Comparison of ENCODE assay signal across 14 cellular contexts in the genomic region with DNA sequence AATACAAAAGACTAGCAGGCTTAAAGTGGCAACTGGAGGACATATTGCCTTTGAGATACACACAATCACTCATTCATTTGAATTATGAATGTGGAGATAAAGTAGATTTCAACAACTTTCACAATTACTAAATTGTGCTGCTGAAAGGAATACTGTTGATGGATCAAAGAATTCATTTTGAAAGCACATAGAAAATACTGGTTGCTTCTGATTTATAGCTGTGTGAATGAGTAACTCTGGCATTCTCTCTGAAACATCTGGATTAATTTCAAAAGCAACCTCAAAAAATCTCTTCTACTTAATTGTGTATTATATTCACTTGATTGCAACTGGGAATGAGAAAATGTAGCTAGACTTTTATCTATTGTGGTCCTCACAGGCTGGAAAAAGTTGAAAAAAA.
DNase-seq lines count a peak whose midpoint lies in the region; ATAC-seq, FAIRE-seq and TF ChIP-seq lines count a peak whose summit lies in the region.
"Had no signal": no experiment of that assay in that cellular context is flagged by ENCODE, and none has a peak within 500 bp of the region (broad histone marks: within the 10 kb centered on the region; RNA-seq: fewer than 3 reads in every experiment).

No MANE protein-coding gene starts in this region.

- H3K36me3 ChIP-seq in right lobe of liver (no peaks in the 10 kb centered on the region), testis (ENCODE audit: low read depth, missing control alignments) (no peaks in the 10 kb centered on the region)
- H3K36me3 ChIP-seq: HAP-1 had no signal

- no peak for ATAC-seq in right lobe of liver
- no peak for ATAC-seq in GM21447 (IDR thresholded peaks at IDR 0.05; ENCODE audit: unreplicated experiment)
- ATAC-seq: GM12878 had no signal

- in situ Hi-C loops in astrocyte of the cerebellum (cut with HindIII; ENCODE audit: low sequenced_read_pairs): no loop called here

- TF ChIP-seq CTCF in astrocyte of the cerebellum (IDR thresholded peaks at IDR 0.05; ENCODE audit: low read depth, low read length, missing control alignments): no peak
- no peak for TF ChIP-seq CTCF in fibroblast of villous mesenchyme (IDR thresholded peaks at IDR 0.05; ENCODE audit: insufficient read depth, low read depth, low read length)
- TF ChIP-seq CTCF in right lobe of liver (IDR thresholded peaks at IDR 0.05): no peak
- no peak for TF ChIP-seq CTCF in testis (IDR thresholded peaks at IDR 0.05)

- no peak overlapping the region for H3K27ac ChIP-seq in right lobe of liver
- no peak overlapping the region for H3K27ac ChIP-seq in testis

- H3K4me1 ChIP-seq in right lobe of liver: peaks cover 0 to 12% (median 0%) of the 10 kb centered on the region in 4 donors
- no peaks in the 10 kb centered on the region for H3K4me1 ChIP-seq in testis
- H3K4me1 ChIP-seq: HAP-1 had no signal

- TF ChIP-seq POLR2A in H54 (IDR thresholded peaks at IDR 0.05; ENCODE audit: low read depth, low read length) (no peak), right lobe of liver (IDR thresholded peaks at IDR 0.05) (no peak), testis (IDR thresholded peaks at IDR 0.05) (no peak)

- H3K27me3 ChIP-seq in right lobe of liver (no peaks in the 10 kb centered on the region), testis (no peaks in the 10 kb centered on the region)

- intact Hi-C loops in right lobe of liver (cut with DNase I) (no loop called here), testis (cut with DNase I; ENCODE audit: low total_unique reads) (no loop called here)

- DNase-seq in H54 (ENCODE audit: insufficient read length, low spot score) (no peak), astrocyte of the cerebellum (ENCODE audit: low read depth) (peak; percentile 44), fibroblast of villous mesenchyme (ENCODE audit: low read depth) (peak; percentile 12), right lobe of liver (no peak), testis (no peak)
- DNase-seq: C1 segment of cervical spinal cord; CD4-positive, alpha-beta T cell; DMS79; GOT3; IMR-90 had no signal

- FAIRE-seq in H54 (lab: Jason Lieb, UNC): peak; percentile 83
- FAIRE-seq: GM12878, GM18507 had no signal

- H3K9me3 ChIP-seq in right lobe of liver: no peaks in the 10 kb centered on the region
- no peaks in the 10 kb centered on the region for H3K9me3 ChIP-seq in testis
- H3K9me3 ChIP-seq: HAP-1 had no signal

- no peak overlapping the region for H3K4me3 ChIP-seq in astrocyte of the cerebellum (ENCODE audit: low read depth, low read length)
- no peak overlapping the region for H3K4me3 ChIP-seq in fibroblast of villous mesenchyme (ENCODE audit: low read depth, low read length)
- H3K4me3 ChIP-seq in right lobe of liver: no peak overlapping the region
- no peak overlapping the region for H3K4me3 ChIP-seq in testis
- H3K4me3 ChIP-seq: GM12878, HAP-1 had no signal

Comparison
In these comparisons a context has a peak if more than half of its experiments do, and no peak if none do; other contexts are left out.
1. DNase-seq: peak in astrocyte of the cerebellum (single experiment) and fibroblast of villous mesenchyme (single experiment); none in H54 (single experiment), right lobe of liver (0 of 3) and testis (single experiment).